In the genomic region with DNA sequence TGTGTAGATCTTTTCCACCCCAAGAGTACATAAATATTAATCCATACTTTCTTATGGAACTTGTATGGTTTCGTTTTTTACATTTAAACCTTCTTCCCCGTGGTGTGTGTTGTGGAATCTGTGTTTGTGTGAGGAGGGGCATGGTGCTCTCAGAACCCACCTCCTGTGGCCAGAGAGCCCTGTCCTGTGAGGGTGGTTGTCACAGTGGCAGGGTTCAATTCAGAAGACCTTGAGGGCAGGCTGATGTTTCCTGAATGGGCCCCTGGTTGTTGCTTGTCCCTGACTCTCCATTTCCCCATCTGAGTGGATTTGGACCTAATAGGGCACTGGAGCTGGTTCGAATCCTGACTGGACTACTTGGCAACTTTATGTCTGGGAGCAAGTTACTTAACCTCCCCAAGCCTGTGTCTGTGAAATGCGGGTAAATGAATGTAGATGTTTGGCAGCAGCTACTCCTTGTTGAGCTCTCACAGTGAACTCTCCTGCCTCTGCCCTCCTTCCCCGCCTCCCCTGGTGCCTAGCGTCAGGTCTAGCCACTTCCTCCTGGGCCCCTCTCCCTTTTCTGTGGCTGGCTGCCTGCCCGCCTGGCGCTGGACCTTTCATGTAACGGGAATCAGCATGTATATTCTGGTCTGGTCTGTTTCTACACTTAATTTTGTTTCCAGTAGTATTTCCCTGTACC, we compare ENCODE assay signal across 8 cellular contexts. TPM values are rescaled to one million over a fixed set of nuclear protein-coding genes. Genes with fewer than 3 reads are reported as not detected.
A peak's percentile ranks its signal among the peaks of the same experiment; 100 is the strongest.
DNase-seq lines count a peak whose midpoint lies in the region; ATAC-seq and TF ChIP-seq lines count a peak whose summit lies in the region.

No MANE protein-coding gene starts in this region.

- peak overlapping the region; percentile 51 for H3K4me3 ChIP-seq in GM06990 (replicated peaks; ENCODE audit: low read depth, low read length)
- peak overlapping the region in 1 of 2 donors; percentile 80 for H3K4me3 ChIP-seq in left lung
- peak overlapping the region; percentile 25 to 92 (median 86) for H3K4me3 ChIP-seq in stomach

- intact Hi-C loops in MCF 10A (cut with micrococcal nuclease) (loop anchor here (2.0 kb wide), 1 partner anchor 13 kb away; no protein-coding TSS in a partner anchor), left lung (cut with DNase I) (no loop called here), stomach (cut with DNase I; ENCODE audit: low total_unique reads) (loop anchor here (5.0 kb wide), 1 partner anchor 72 kb away; no protein-coding TSS in a partner anchor)

- ATAC-seq in left lung (peak; percentile 6), HG03432 (IDR thresholded peaks at IDR 0.05; ENCODE audit: unreplicated experiment) (no peak)

- peak overlapping the region; percentile 98 for H3K4me3 Mint-ChIP-seq in MCF 10A (ENCODE audit: unreplicated experiment)

- H3K9me3 ChIP-seq in left lung (no peaks in the 10 kb centered on the region), stomach (no peaks in the 10 kb centered on the region)

- no peaks in the 10 kb centered on the region for H3K9me3 Mint-ChIP-seq in MCF 10A (ENCODE audit: unreplicated experiment)

- no TSS peak for BruUV-seq in MCF 10A (replicated peaks; lab: Mats Ljungman, UMichigan)

- TF ChIP-seq EP300 in stomach (IDR thresholded peaks at IDR 0.05) = no peak

- peak in 2 of 4 donors; percentile 61 to 79 for TF ChIP-seq POLR2A in stomach (IDR thresholded peaks at IDR 0.05)

- WGBS in stomach, 5 donors = 2 to 6% (median 4%) methylated on average over 9 of the region's 9 CpGs

- H3K27me3 ChIP-seq in GM06990 (replicated peaks; ENCODE audit: control insufficient read depth, insufficient read depth, low read length) (no peaks in the 10 kb centered on the region), left lung (no peaks in the 10 kb centered on the region), stomach (no peaks in the 10 kb centered on the region)

- peak overlapping the region; percentile 62 for H3K27ac Mint-ChIP-seq in MCF 10A (ENCODE audit: low read depth, unreplicated experiment)

- no peak for TF ChIP-seq CTCF in GM06990 (IDR thresholded peaks at IDR 0.05; ENCODE audit: insufficient read depth, low read length, poor library complexity, severe bottlenecking)
- no peak for TF ChIP-seq CTCF in RWPE1 (conservative IDR thresholded peaks at IDR 0.05; ENCODE audit: low read depth)
- TF ChIP-seq CTCF in MCF 10A (IDR thresholded peaks at IDR 0.05; ENCODE audit: unreplicated experiment) = no peak
- TF ChIP-seq CTCF in left lung (IDR thresholded peaks at IDR 0.05) = no peak
- no peak for TF ChIP-seq CTCF in stomach (IDR thresholded peaks at IDR 0.05)

- no peaks in the 10 kb centered on the region for H3K27me3 Mint-ChIP-seq in MCF 10A (ENCODE audit: insufficient read depth, unreplicated experiment)

- CTCF ChIA-PET in RWPE1 (lab: Yijun Ruan, JAX) (no interaction called here), MCF 10A (lab: Yijun Ruan, JAX) (interaction anchor here (1.2 to 1.5 kb wide), 2 partner anchors 14 to 69 kb away, joined by 3 to 6 read pairs; a partner anchor contains a TSS)

- DNase-seq in A172 (ENCODE audit: low spot score) (peak; percentile 70), GM06990 (ENCODE audit: extremely low read depth, insufficient read length) (peak; percentile 56), RWPE1 (ENCODE audit: low spot score) (no peak), MCF 10A (ENCODE audit: unreplicated experiment) (peak; percentile 83), left lung (peak; percentile 84 to 92), stomach (peak; percentile 80), NCI-H187 treated with DMSO at 0.1 percent for 48 hours (lab: John Stamatoyannopoulos, UW) (no peak)

- H3K36me3 ChIP-seq in GM06990 (ENCODE audit: control insufficient read depth, insufficient read depth, low read length) = peaks cover 1% of the 10 kb centered on the region; the same call in 1 of the 2 replicates
- peaks cover 5 to 62% of the 10 kb centered on the region in 2 donors for H3K36me3 ChIP-seq in left lung
- peaks cover 20 to 46% (median 41%) of the 10 kb centered on the region in 4 donors for H3K36me3 ChIP-seq in stomach

- H3K4me1 Mint-ChIP-seq in MCF 10A (ENCODE audit: insufficient read depth, unreplicated experiment) = peaks cover 49% of the 10 kb centered on the region

- POLR2A ChIA-PET in RWPE1 (lab: Yijun Ruan, JAX; ENCODE audit: low non-redundant PET) (no interaction called here), MCF 10A (lab: Yijun Ruan, JAX) (interaction anchor here (0.7 to 21.4 kb wide), 11 partner anchors 6 to 68 kb away, joined by 3 to 2994 read pairs (median 5); a partner anchor contains a TSS)

- H3K27ac ChIP-seq in RWPE1 = peak overlapping the region; percentile 85
- peak overlapping the region; percentile 77 to 99 for H3K27ac ChIP-seq in left lung
- H3K27ac ChIP-seq in stomach = peak overlapping the region; percentile 89 to 100 (median 99)

- H3K4me1 ChIP-seq in left lung = peaks cover 37 to 83% of the 10 kb centered on the region in 2 donors
- H3K4me1 ChIP-seq in stomach = peaks cover 48 to 87% (median 68%) of the 10 kb centered on the region in 4 donors

- peaks cover 100% of the 10 kb centered on the region for H3K36me3 Mint-ChIP-seq in MCF 10A (ENCODE audit: insufficient read depth, unreplicated experiment)

RNA-seq across cellular contexts. Expression of a gene that starts 7.3 kb away (rescaled TPM):
- total RNA-seq in A172 (2014; rRNA removed; shearing (Covaris generic)) = 20.6 and 28.9 TPM in 2 replicates
- total RNA-seq in MCF 10A (2022) (1,026 and 1,292 TPM in 2 replicates), left lung (1,000 to 10,000 TPM; 1,146 to 1,441 TPM), stomach (1,000 to 10,000 TPM in 2 of 5 donors, 100 to 1,000 TPM in 3; 253 to 2,124 (median 789) TPM)
- polyA plus RNA-seq in stomach = 1,000 to 10,000 TPM in 1 of 3 donors, 100 to 1,000 TPM in 2; 131 to 1,368 (median 157) TPM

RNA-seq across cellular contexts. Expression of a gene that starts 43.4 kb away (rescaled TPM):
- 21.5 and 36.9 TPM in 2 replicates for total RNA-seq in A172 (2014; rRNA removed; shearing (Covaris generic))
- 18.9 and 21.7 TPM in 2 replicates for total RNA-seq in MCF 10A (2022)
- 10 to 100 TPM; 31.7 to 31.9 TPM for total RNA-seq in left lung
- total RNA-seq in stomach = 100 to 1,000 TPM in 3 of 5 donors, 10 to 100 TPM in 1, 1 to 10 TPM in 1; 9.3 to 340 (median 114) TPM
- 10 to 100 TPM; 11.8 to 16.3 (median 13.6) TPM for polyA plus RNA-seq in stomach

RNA-seq across cellular contexts. Expression of a gene that starts 47.4 kb away (rescaled TPM):
- 3.5 and 7.0 TPM in 2 replicates for total RNA-seq in A172 (2014; rRNA removed; shearing (Covaris generic))
- total RNA-seq in MCF 10A (2022) (3.9 and 4.9 TPM in 2 replicates), left lung (1 to 10 TPM; 8.4 to 9.8 TPM), stomach (100 to 1,000 TPM in 1 of 5 donors, 1 to 10 TPM in 4; 1.2 to 101 (median 2.4) TPM)
- polyA plus RNA-seq in stomach = 1 to 10 TPM; 1.9 to 3.8 (median 3.1) TPM

Comparison
In these comparisons a context has a peak if more than half of its experiments do, and no peak if none do; other contexts are left out.
1. DNase-seq: peak in A172 (single experiment), GM06990 (single experiment), MCF 10A (single experiment), left lung (2 of 2) and stomach (single experiment); none in RWPE1 (single experiment) and NCI-H187 treated with DMSO at 0.1 percent for 48 hours (single experiment).
2. intact Hi-C loops: an anchor here in MCF 10A (2.0 kb wide) and stomach (5.0 kb wide); none called in left lung.
3. Peak in every context shown above with its lines, with median percentiles within 50 percentile points of each other: H3K27ac ChIP-seq.